Comparison of ENCODE assay signal across 10 cellular contexts in genomic region chr2:151878655-151879563, GRCh38. TPM values are rescaled to one million over a fixed set of nuclear protein-coding genes. Genes with fewer than 3 reads are reported as not detected.
DNase-seq lines count a peak whose midpoint lies in the region; ATAC-seq, FAIRE-seq and TF ChIP-seq lines count a peak whose summit lies in the region.
"Had no signal": no experiment of that assay in that cellular context is flagged by ENCODE, and none has a peak within 500 bp of the region (broad histone marks: within the 10 kb centered on the region; RNA-seq: fewer than 3 reads in every experiment).

No MANE protein-coding gene starts in this region.

- peaks cover 8% of the 10 kb centered on the region for H3K4me1 Mint-ChIP-seq in astrocyte (ENCODE audit: low read depth, unreplicated experiment)
- peaks cover 4% of the 10 kb centered on the region for H3K4me1 Mint-ChIP-seq in endothelial cell (ENCODE audit: unreplicated experiment)

- no peak for TF ChIP-seq POLR2A in H54 (IDR thresholded peaks at IDR 0.05; ENCODE audit: low read depth, low read length)

- no peaks in the 10 kb centered on the region for H3K27me3 Mint-ChIP-seq in astrocyte (ENCODE audit: low read depth, unreplicated experiment)
- peaks cover 1% of the 10 kb centered on the region for H3K27me3 Mint-ChIP-seq in endothelial cell (ENCODE audit: unreplicated experiment)

- no peaks in the 10 kb centered on the region for H4K20me1 ChIP-seq in astrocyte (ENCODE audit: insufficient read depth, low read length)

- peaks cover 3% of the 10 kb centered on the region for H3K36me3 Mint-ChIP-seq in astrocyte (ENCODE audit: low read depth, unreplicated experiment)
- H3K36me3 Mint-ChIP-seq in endothelial cell (ENCODE audit: low read depth, unreplicated experiment) = no peaks in the 10 kb centered on the region

- H3K4me3 Mint-ChIP-seq in astrocyte (ENCODE audit: unreplicated experiment) = no peak overlapping the region
- H3K4me3 Mint-ChIP-seq in endothelial cell (ENCODE audit: unreplicated experiment) = no peak overlapping the region

- H3K9me3 Mint-ChIP-seq in astrocyte (ENCODE audit: unreplicated experiment) (peaks cover 3% of the 10 kb centered on the region), endothelial cell (ENCODE audit: unreplicated experiment) (no peaks in the 10 kb centered on the region)

- DNase-seq in GDM1 (lab: John Stamatoyannopoulos, UW) (peak; percentile 39), astrocyte (ENCODE audit: low read depth) (peak; percentile 55), medulla oblongata (ENCODE audit: extremely low spot score) (peak; percentile 44), H54 (ENCODE audit: insufficient read length, low spot score) (no peak), hippocampal formation (lab: John Stamatoyannopoulos, UW) (no peak), endothelial cell (ENCODE audit: low spot score) (no peak)
- DNase-seq: head of caudate nucleus, NCI-H774 had no signal

- H3K27me3 ChIP-seq in HUES6 (ENCODE audit: control insufficient read depth, insufficient read depth, low read length) (no peaks in the 10 kb centered on the region), astrocyte (ENCODE audit: insufficient read depth, low read length) (no peaks in the 10 kb centered on the region)

- H3K4me3 ChIP-seq in HUES6 (ENCODE audit: low read depth, low read length) (no peak overlapping the region), astrocyte (ENCODE audit: insufficient read depth, low read depth, low read length) (no peak overlapping the region)

- H3K4me1 ChIP-seq in HUES6 (ENCODE audit: control insufficient read depth, insufficient read depth, low read length) (peaks cover 10% of the 10 kb centered on the region; the same call in 1 of the 2 replicates), astrocyte (ENCODE audit: insufficient read depth, low read length) (no peaks in the 10 kb centered on the region)

- TF ChIP-seq CTCF in astrocyte (IDR thresholded peaks at IDR 0.05; ENCODE audit: insufficient read depth, low read depth, low read length) (no peak), endothelial cell (IDR thresholded peaks at IDR 0.05; ENCODE audit: unreplicated experiment) (no peak)

- no peaks in the 10 kb centered on the region for H3K36me3 ChIP-seq in HUES6 (ENCODE audit: control insufficient read depth, insufficient read depth, low read length)
- H3K36me3 ChIP-seq in astrocyte (ENCODE audit: insufficient read depth, low read length) = no peaks in the 10 kb centered on the region

- H3K27ac ChIP-seq in HUES6 (ENCODE audit: low read depth, low read length) (peak overlapping the region; percentile 61; the same call in 1 of the 2 replicates), astrocyte (ENCODE audit: low read depth, low read length) (no peak overlapping the region)

- no peak for ATAC-seq in HG03025 (IDR thresholded peaks at IDR 0.05; ENCODE audit: low FRiP score, unreplicated experiment)

- H3K9ac ChIP-seq in HUES6 (ENCODE audit: low read length) = no peak overlapping the region
- no peak overlapping the region for H3K9ac ChIP-seq in astrocyte (ENCODE audit: low read length)

- H3K9me3 ChIP-seq in HUES6 (ENCODE audit: control insufficient read depth, insufficient read depth, low read depth, low read length) = no peaks in the 10 kb centered on the region
- no peaks in the 10 kb centered on the region for H3K9me3 ChIP-seq in astrocyte (ENCODE audit: insufficient read depth, low read depth, low read length)

- H2AFZ ChIP-seq in astrocyte (ENCODE audit: low read depth, low read length) = no peak overlapping the region

- no peaks in the 10 kb centered on the region for H3K79me2 ChIP-seq in astrocyte (ENCODE audit: insufficient read depth, low read length)

- FAIRE-seq in astrocyte (lab: Jason Lieb, UNC) = no peak
- no peak for FAIRE-seq in H54 (lab: Jason Lieb, UNC)

- H3K27ac Mint-ChIP-seq in astrocyte (ENCODE audit: unreplicated experiment) = peak overlapping the region; percentile 47
- no peak overlapping the region for H3K27ac Mint-ChIP-seq in endothelial cell (ENCODE audit: unreplicated experiment)

- no peak overlapping the region for H3K4me2 ChIP-seq in astrocyte (ENCODE audit: low read length)

RNA-seq across cellular contexts. Expression of gene ARL5A, which starts 50.7 kb away (rescaled TPM):
- total RNA-seq in astrocyte = 65.6 and 69.7 TPM in 2 replicates
- 42.2 TPM for total RNA-seq in endothelial cell (ENCODE audit: unreplicated experiment)

Comparison
In these comparisons a context has a peak if more than half of its experiments do, and no peak if none do; other contexts are left out.
1. DNase-seq: peak in GDM1 (single experiment), astrocyte (single experiment) and medulla oblongata (single experiment); none in H54 (single experiment), hippocampal formation (0 of 2) and endothelial cell (single experiment).